Comparison of ENCODE assay signal across 8 cellular contexts in the genomic region with DNA sequence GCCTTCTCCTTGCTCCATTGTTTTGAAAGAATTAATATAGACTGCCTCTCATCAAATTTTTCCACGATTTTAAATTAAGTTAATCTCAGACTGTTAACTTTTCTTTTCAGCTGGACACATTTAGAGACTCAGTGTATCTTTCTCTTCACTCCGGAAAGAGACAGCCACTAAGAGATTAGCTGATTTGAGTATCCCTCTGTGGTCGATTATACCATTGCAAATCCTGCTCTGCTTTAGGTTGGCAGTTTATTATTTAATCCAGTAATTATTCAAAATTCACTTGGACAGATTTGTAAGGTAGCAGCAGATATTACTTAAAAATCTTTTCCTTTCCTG. TPM values are rescaled to one million over a fixed set of nuclear protein-coding genes. Genes with fewer than 3 reads are reported as not detected.
DNase-seq lines count a peak whose midpoint lies in the region; ATAC-seq and TF ChIP-seq lines count a peak whose summit lies in the region.

No MANE protein-coding gene starts in this region.

- peaks cover 6 to 10% (median 8%) of the 10 kb centered on the region in 3 donors for H3K27me3 Mint-ChIP-seq in CD14-positive monocyte (ENCODE audit: low read depth in 3 of 3)
- peaks cover 10% of the 10 kb centered on the region for H3K27me3 Mint-ChIP-seq in dendritic cell treated with granulocyte-macrophage colony-stimulating factor and Interleukin-4, amounts not matched to agents 40 ng/mL and 50 ng/mL, for 4 days
- H3K27me3 Mint-ChIP-seq in nephron progenitor cell (ENCODE audit: low read depth, poor library complexity): peaks cover 12% of the 10 kb centered on the region

- peaks cover 9 to 13% of the 10 kb centered on the region in 2 donors for H3K36me3 Mint-ChIP-seq in CD14-positive monocyte
- peaks cover 20% of the 10 kb centered on the region for H3K36me3 Mint-ChIP-seq in dendritic cell treated with granulocyte-macrophage colony-stimulating factor and Interleukin-4, amounts not matched to agents 40 ng/mL and 50 ng/mL, for 4 days (ENCODE audit: low read depth)
- H3K36me3 Mint-ChIP-seq in nephron progenitor cell (ENCODE audit: low read depth): peaks cover 10% of the 10 kb centered on the region

- no peaks in the 10 kb centered on the region for H3F3A ChIP-seq in Loucy (ENCODE audit: low read depth)

- peak overlapping the region; percentile 80 for H3K9ac ChIP-seq in Loucy (ENCODE audit: low read depth, low read length, poor library complexity, severe bottlenecking)

- peak overlapping the region; percentile 99 to 100 for H3K4me3 Mint-ChIP-seq in CD14-positive monocyte
- H3K4me3 Mint-ChIP-seq in dendritic cell treated with granulocyte-macrophage colony-stimulating factor and Interleukin-4, amounts not matched to agents 40 ng/mL and 50 ng/mL, for 4 days: peak overlapping the region; percentile 100
- H3K4me3 Mint-ChIP-seq in nephron progenitor cell: peak overlapping the region; percentile 100

- no peaks in the 10 kb centered on the region for H3K27me3 ChIP-seq in Loucy (ENCODE audit: insufficient read depth, low read length, poor library complexity, severe bottlenecking)

- DNase-seq in CD14-positive monocyte (ENCODE audit: low spot score) (no peak), nephron progenitor cell (no peak), NCI-H1930 (lab: John Stamatoyannopoulos, UW) (no peak), SHP77 treated with DMSO at 0.1 percent for 48 hours (lab: John Stamatoyannopoulos, UW) (no peak)

- H3K4me3 ChIP-seq in Loucy (ENCODE audit: low read length, poor library complexity, severe bottlenecking): peak overlapping the region; percentile 99

- peaks cover 35% of the 10 kb centered on the region for H4K20me1 ChIP-seq in Loucy (ENCODE audit: insufficient read depth, low read length, poor library complexity, severe bottlenecking)

- ATAC-seq in GM21390 (IDR thresholded peaks at IDR 0.05; ENCODE audit: unreplicated experiment): no peak
- no peak for ATAC-seq in GM21529 (IDR thresholded peaks at IDR 0.05; ENCODE audit: unreplicated experiment)

- H3K27ac Mint-ChIP-seq in CD14-positive monocyte (peak overlapping the region; percentile 99 to 100 (median 100)), nephron progenitor cell (peak overlapping the region; percentile 100)
- peak overlapping the region; percentile 99 for H3K27ac Mint-ChIP-seq in dendritic cell treated with granulocyte-macrophage colony-stimulating factor and Interleukin-4, amounts not matched to agents 40 ng/mL and 50 ng/mL, for 4 days

- H3K9me3 Mint-ChIP-seq in CD14-positive monocyte: peaks cover 0 to 3% (median 0%) of the 10 kb centered on the region in 7 donors
- no peaks in the 10 kb centered on the region for H3K9me3 Mint-ChIP-seq in dendritic cell treated with granulocyte-macrophage colony-stimulating factor and Interleukin-4, amounts not matched to agents 40 ng/mL and 50 ng/mL, for 4 days
- no peaks in the 10 kb centered on the region for H3K9me3 Mint-ChIP-seq in nephron progenitor cell

- intact Hi-C loops in CD14-positive monocyte (cut with micrococcal nuclease): loop anchor here in 1 of 2 donors (5.0 kb wide), 1 partner anchor 49 kb away; the partner anchor contains the start of genes IRAK4 and PUS7L
- intact Hi-C loops in dendritic cell treated with granulocyte-macrophage colony-stimulating factor and Interleukin-4, amounts not matched to agents 40 ng/mL and 50 ng/mL, for 4 days (cut with micrococcal nuclease): loop anchor here (1.0 to 2.0 kb wide), 2 partner anchors 30 to 76 kb away; partner anchors contain the start of gene TMEM117

- H3K4me2 ChIP-seq in Loucy (ENCODE audit: low read depth, low read length, poor library complexity, severe bottlenecking): peak overlapping the region; percentile 82

- H2AFZ ChIP-seq in Loucy (ENCODE audit: low read length): peak overlapping the region; percentile 79

- peaks cover 37% of the 10 kb centered on the region for H3K4me1 ChIP-seq in Loucy (ENCODE audit: insufficient read depth, low read length, poor library complexity, severe bottlenecking)

- no peaks in the 10 kb centered on the region for H3K9me2 ChIP-seq in Loucy (replicated peaks; ENCODE audit: low read depth, low read length)

- H3K36me3 ChIP-seq in Loucy (ENCODE audit: insufficient read depth, low read length): peaks cover 5% of the 10 kb centered on the region; the same call in 1 of the 2 replicates

- peaks cover 42% of the 10 kb centered on the region for H3K79me2 ChIP-seq in Loucy (ENCODE audit: insufficient read depth, low read length)

- H3K9me3 ChIP-seq in Loucy (ENCODE audit: insufficient read depth, low read depth, low read length): no peaks in the 10 kb centered on the region

- no peak for TF ChIP-seq CTCF in CD14-positive monocyte (IDR thresholded peaks at IDR 0.05)
- TF ChIP-seq CTCF in Loucy (conservative IDR thresholded peaks at IDR 0.05; ENCODE audit: low read length): no peak
- TF ChIP-seq CTCF in nephron progenitor cell (IDR thresholded peaks at IDR 0.05): no peak

- H3K4me1 Mint-ChIP-seq in CD14-positive monocyte: peaks cover 29% of the 10 kb centered on the region
- peaks cover 22% of the 10 kb centered on the region for H3K4me1 Mint-ChIP-seq in dendritic cell treated with granulocyte-macrophage colony-stimulating factor and Interleukin-4, amounts not matched to agents 40 ng/mL and 50 ng/mL, for 4 days (ENCODE audit: low read depth)
- H3K4me1 Mint-ChIP-seq in nephron progenitor cell: peaks cover 32% of the 10 kb centered on the region

RNA-seq across cellular contexts. Expression of gene TWF1, which starts 0.6 kb away (rescaled TPM):
- 10 to 100 TPM in 1 of 2 donors, 1 to 10 TPM in 1; 9.9 to 13.7 TPM for polyA plus RNA-seq in CD14-positive monocyte

RNA-seq across cellular contexts. Expression of gene TMEM117, which starts 29.2 kb away (rescaled TPM):
- under 1 TPM in 1 of 2 donors, not detected in 1; 0.42 TPM for polyA plus RNA-seq in CD14-positive monocyte

RNA-seq across cellular contexts. Expression of gene IRAK4, which starts 48.0 kb away (rescaled TPM):
- 10 to 100 TPM; 17.3 to 29.0 TPM for polyA plus RNA-seq in CD14-positive monocyte

RNA-seq across cellular contexts. Expression of gene PUS7L, which starts 48.1 kb away (rescaled TPM):
- polyA plus RNA-seq in CD14-positive monocyte: 10 to 100 TPM; 13.0 to 14.5 TPM
